ENCODE assay signal across 8 cellular contexts in the genomic region with DNA sequence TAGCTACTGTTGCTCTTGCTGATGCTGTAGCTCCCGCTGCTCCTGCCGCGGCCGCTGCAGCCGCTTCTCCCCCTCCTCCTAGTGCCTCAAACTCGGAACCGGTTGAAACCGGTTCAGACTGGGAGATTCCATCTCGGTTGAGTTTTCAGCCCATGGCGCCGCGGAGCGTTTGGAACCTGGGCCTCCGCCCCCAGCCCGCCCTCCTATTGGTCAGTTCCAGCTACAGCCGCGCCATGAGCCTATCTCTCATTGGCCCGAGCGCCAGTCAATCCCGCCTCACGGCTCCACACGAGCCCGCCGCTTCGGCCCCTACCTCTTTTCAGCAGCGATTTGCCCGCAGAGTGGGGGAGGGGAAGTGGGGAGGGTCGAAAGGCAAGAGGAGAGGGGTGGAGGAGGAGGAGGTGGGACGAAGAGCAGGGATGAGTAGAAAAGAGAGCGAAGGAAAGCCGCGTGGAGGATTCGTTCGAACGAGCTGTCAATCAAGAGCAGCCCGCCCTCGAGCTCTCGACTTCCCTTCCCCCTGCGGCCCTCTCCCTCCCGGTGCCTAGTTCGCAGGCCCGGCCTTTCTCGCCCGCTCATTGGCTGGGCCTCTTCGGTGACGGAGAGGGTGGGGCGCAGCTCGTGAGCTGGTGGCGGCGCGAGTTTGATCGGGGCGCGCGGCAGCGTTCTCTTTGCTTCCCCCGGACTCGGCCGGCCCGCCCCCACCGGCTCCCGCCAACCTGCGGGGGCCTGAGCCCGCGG. TPM values are rescaled to one million over a fixed set of nuclear protein-coding genes. Genes with fewer than 3 reads are reported as not detected.
A peak's percentile ranks its signal among the peaks of the same experiment; 100 is the strongest.
DNase-seq lines count a peak whose midpoint lies in the region; ATAC-seq and TF ChIP-seq lines count a peak whose summit lies in the region.

A gene with protein sequence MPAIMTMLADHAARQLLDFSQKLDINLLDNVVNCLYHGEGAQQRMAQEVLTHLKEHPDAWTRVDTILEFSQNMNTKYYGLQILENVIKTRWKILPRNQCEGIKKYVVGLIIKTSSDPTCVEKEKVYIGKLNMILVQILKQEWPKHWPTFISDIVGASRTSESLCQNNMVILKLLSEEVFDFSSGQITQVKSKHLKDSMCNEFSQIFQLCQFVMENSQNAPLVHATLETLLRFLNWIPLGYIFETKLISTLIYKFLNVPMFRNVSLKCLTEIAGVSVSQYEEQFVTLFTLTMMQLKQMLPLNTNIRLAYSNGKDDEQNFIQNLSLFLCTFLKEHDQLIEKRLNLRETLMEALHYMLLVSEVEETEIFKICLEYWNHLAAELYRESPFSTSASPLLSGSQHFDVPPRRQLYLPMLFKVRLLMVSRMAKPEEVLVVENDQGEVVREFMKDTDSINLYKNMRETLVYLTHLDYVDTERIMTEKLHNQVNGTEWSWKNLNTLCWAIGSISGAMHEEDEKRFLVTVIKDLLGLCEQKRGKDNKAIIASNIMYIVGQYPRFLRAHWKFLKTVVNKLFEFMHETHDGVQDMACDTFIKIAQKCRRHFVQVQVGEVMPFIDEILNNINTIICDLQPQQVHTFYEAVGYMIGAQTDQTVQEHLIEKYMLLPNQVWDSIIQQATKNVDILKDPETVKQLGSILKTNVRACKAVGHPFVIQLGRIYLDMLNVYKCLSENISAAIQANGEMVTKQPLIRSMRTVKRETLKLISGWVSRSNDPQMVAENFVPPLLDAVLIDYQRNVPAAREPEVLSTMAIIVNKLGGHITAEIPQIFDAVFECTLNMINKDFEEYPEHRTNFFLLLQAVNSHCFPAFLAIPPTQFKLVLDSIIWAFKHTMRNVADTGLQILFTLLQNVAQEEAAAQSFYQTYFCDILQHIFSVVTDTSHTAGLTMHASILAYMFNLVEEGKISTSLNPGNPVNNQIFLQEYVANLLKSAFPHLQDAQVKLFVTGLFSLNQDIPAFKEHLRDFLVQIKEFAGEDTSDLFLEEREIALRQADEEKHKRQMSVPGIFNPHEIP (N-terminal part only) (minus strand): TSS at position 178 of the 741 bp plus-strand sequence. CDS start 4,459 bp downstream, outside the sequence.

- H3K36me3 ChIP-seq in right lobe of liver, result no peaks in the 10 kb centered on the region

- H3K27ac ChIP-seq in dorsolateral prefrontal cortex (peak within 1 kb of the TSS; percentile 92 to 99 (median 98)), right lobe of liver (peak within 1 kb of the TSS; percentile 93 to 97 (median 96))

- WGBS in right lobe of liver (ENCODE audit: insufficient coverage, low coverage, low lambda C conversion rate, missing lambda C conversion rate), result 1% methylated on average over 38 of the region's 65 CpGs

- H3K4me1 Mint-ChIP-seq in activated CD4-positive, alpha-beta memory T cell treated with anti-CD3 and anti-CD28 coated beads for 36 hours (ENCODE audit: low read depth), result peaks cover 30% of the 10 kb centered on the region

- H3K4me3 Mint-ChIP-seq in activated CD4-positive, alpha-beta memory T cell treated with anti-CD3 and anti-CD28 coated beads for 36 hours, result peak within 1 kb of the TSS; percentile 97

- CTCF ChIA-PET in activated CD4-positive, alpha-beta memory T cell treated with anti-CD3 and anti-CD28 coated beads for 36 hours (lab: Charles Lee), result interaction anchor here (0.6 to 2.4 kb wide), 4 partner anchors 67 to 316 kb away, joined by 3 to 14 read pairs (median 3); no protein-coding TSS in a partner anchor

- no peaks in the 10 kb centered on the region for H3K27me3 ChIP-seq in dorsolateral prefrontal cortex
- no peaks in the 10 kb centered on the region for H3K27me3 ChIP-seq in right lobe of liver

- DNase-seq in CD1c-positive myeloid dendritic cell (ENCODE audit: extremely low spot score), result peak; percentile 99
- peak; percentile 100 for DNase-seq in NCI-H82 treated with DMSO at 0.1 percent for 48 hours (lab: John Stamatoyannopoulos, UW; ENCODE audit: unreplicated experiment)
- peak; percentile 100 for DNase-seq in activated CD4-positive, alpha-beta memory T cell treated with anti-CD3 and anti-CD28 coated beads for 36 hours
- peak; percentile 99 to 100 (median 99) for DNase-seq in dorsolateral prefrontal cortex
- DNase-seq in right lobe of liver, result peak; percentile 100
- peak; percentile 98 to 99 for DNase-seq in stimulated activated CD4-positive, alpha-beta T cell treated with anti-CD3 and anti-CD28 coated beads, Interleukin-4, amount 100 ng/mL, for 4 hours

- TF ChIP-seq POLR2A in right lobe of liver (IDR thresholded peaks at IDR 0.05), result peak; percentile 84

- peaks cover 13% of the 10 kb centered on the region for H3K36me3 Mint-ChIP-seq in activated CD4-positive, alpha-beta memory T cell treated with anti-CD3 and anti-CD28 coated beads for 36 hours

- peaks cover 3% of the 10 kb centered on the region for H3K27me3 Mint-ChIP-seq in activated CD4-positive, alpha-beta memory T cell treated with anti-CD3 and anti-CD28 coated beads for 36 hours

- peaks cover 0 to 14% (median 3%) of the 10 kb centered on the region in 4 donors for H3K4me1 ChIP-seq in right lobe of liver

- intact Hi-C loops in activated CD4-positive, alpha-beta memory T cell treated with anti-CD3 and anti-CD28 coated beads for 36 hours (cut with micrococcal nuclease), result loop anchor here (1.0 to 10.0 kb wide), 15 partner anchors 46 to 1166 kb away; a partner anchor contains a TSS
- intact Hi-C loops in dorsolateral prefrontal cortex (cut with DNase I), result loop anchor here (1.0 to 10.0 kb wide), 11 partner anchors 67 to 394 kb away; a partner anchor contains a TSS
- intact Hi-C loops in right lobe of liver (cut with DNase I), result no loop called here

- H3K9me3 ChIP-seq in right lobe of liver, result no peaks in the 10 kb centered on the region

- H3K9me3 Mint-ChIP-seq in activated CD4-positive, alpha-beta memory T cell treated with anti-CD3 and anti-CD28 coated beads for 36 hours, result peaks cover 2% of the 10 kb centered on the region

- H3K4me3 ChIP-seq in dorsolateral prefrontal cortex (peak within 1 kb of the TSS; percentile 54 to 96 (median 79)), right lobe of liver (peak within 1 kb of the TSS; percentile 59 to 63 (median 61))

- H3K27ac Mint-ChIP-seq in activated CD4-positive, alpha-beta memory T cell treated with anti-CD3 and anti-CD28 coated beads for 36 hours, result peak within 1 kb of the TSS; percentile 99

- TF ChIP-seq CTCF in dorsolateral prefrontal cortex (IDR thresholded peaks at IDR 0.05 in 54 of 56, conservative IDR thresholded peaks at IDR 0.05 in 2 of 56; ENCODE audit: low read depth in 1 of 56, partially characterized antibody in 56 of 56) (peak in 6 of 56 donors; percentile 3 to 27 (median 8)), right lobe of liver (IDR thresholded peaks at IDR 0.05) (no peak)

- POLR2A ChIA-PET in activated CD4-positive, alpha-beta memory T cell treated with anti-CD3 and anti-CD28 coated beads for 36 hours (lab: Charles Lee), result interaction anchor here (0.6 to 2.3 kb wide), 14 partner anchors 11 to 782 kb away, joined by 3 to 11 read pairs (median 4); a partner anchor contains a TSS

- ATAC-seq in GM19438 (IDR thresholded peaks at IDR 0.05; ENCODE audit: low read depth, unreplicated experiment), result peak; percentile 82
- peak; percentile 36 for ATAC-seq in HG03575 (IDR thresholded peaks at IDR 0.05; ENCODE audit: extremely low read depth, insufficient number of reproducible peaks, low FRiP score, unreplicated experiment)
- peak; percentile 83 to 92 (median 88) for ATAC-seq in right lobe of liver

RNA-seq across cellular contexts. Expression of the gene that starts here (rescaled TPM):
- total RNA-seq in activated CD4-positive, alpha-beta memory T cell treated with anti-CD3 and anti-CD28 coated beads for 36 hours, result 100 to 1,000 TPM; 191 to 198 TPM
- total RNA-seq in dorsolateral prefrontal cortex (100 to 1,000 TPM; 103 to 387 (median 148) TPM), right lobe of liver (10 to 100 TPM; 38.6 to 63.2 (median 51.2) TPM)

Comparison
In these comparisons a context has a peak if more than half of its experiments do, and no peak if none do; other contexts are left out.
1. Peak in every context shown above with its lines: DNase-seq, ATAC-seq, H3K4me3 ChIP-seq and H3K27ac ChIP-seq.
2. ATAC-seq: peak in every context shown above with its lines; median percentile 88 in right lobe of liver; 82 in GM19438; 36 in HG03575.
3. intact Hi-C loops: an anchor here in activated CD4-positive, alpha-beta memory T cell treated with anti-CD3 and anti-CD28 coated beads for 36 hours (1.0 to 10.0 kb wide) and dorsolateral prefrontal cortex (1.0 to 10.0 kb wide); none called in right lobe of liver.